ENCODE assay signal across 12 cellular contexts in genomic region chr6:127939442-127940066, GRCh38. TPM values are rescaled to one million over a fixed set of nuclear protein-coding genes. Genes with fewer than 3 reads are reported as not detected.
A peak's percentile ranks its signal among the peaks of the same experiment; 100 is the strongest.
DNase-seq lines count a peak whose midpoint lies in the region; ATAC-seq, FAIRE-seq and TF ChIP-seq lines count a peak whose summit lies in the region.
"Had no signal": no experiment of that assay in that cellular context is flagged by ENCODE, and none has a peak within 500 bp of the region (broad histone marks: within the 10 kb centered on the region; RNA-seq: fewer than 3 reads in every experiment).

No MANE protein-coding gene starts in this region.

- H3K36me3 Mint-ChIP-seq in CD4-positive, CD25-positive, alpha-beta regulatory T cell: no peaks in the 10 kb centered on the region
- H3K36me3 Mint-ChIP-seq: stimulated activated memory B cell treated with anti-CD40 and anti-IgM and Interleukin-4, amounts not matched to agents 10 μg/mL and 1 μg/mL and 100 μg/mL, for 72 hours had no signal

- H3K9me3 ChIP-seq in CD4-positive, CD25-positive, alpha-beta regulatory T cell (ENCODE audit: control insufficient read depth in 2 of 2, low read length in 2 of 2): no peaks in the 10 kb centered on the region
- H3K9me3 ChIP-seq in MM.1S (replicated peaks; ENCODE audit: insufficient read depth, low read length): no peaks in the 10 kb centered on the region
- H3K9me3 ChIP-seq in breast epithelium: no peaks in the 10 kb centered on the region
- H3K9me3 ChIP-seq in heart left ventricle: peaks cover 0 to under 1% (median 0%) of the 10 kb centered on the region in 12 donors
- H3K9me3 ChIP-seq: heart right ventricle had no signal

- WGBS in heart left ventricle, 4 donors: 40 to 56% (median 50%) methylated on average over 3 of the region's 3 CpGs

- no peaks in the 10 kb centered on the region for H3K79me2 ChIP-seq in MM.1S (ENCODE audit: low read length)

- H3K4me2 ChIP-seq in MM.1S (ENCODE audit: low read depth, low read length): no peak overlapping the region

- no peak for ATAC-seq in CD4-positive, CD25-positive, alpha-beta regulatory T cell (ENCODE audit: low read depth in 2 of 2)
- ATAC-seq in HG02885 (IDR thresholded peaks at IDR 0.05; ENCODE audit: poor library complexity, unreplicated experiment) (no peak), heart left ventricle (no peak)
- ATAC-seq: heart right ventricle; stimulated activated memory B cell treated with anti-CD40 and anti-IgM and Interleukin-4, amounts not matched to agents 10 μg/mL and 1 μg/mL and 100 μg/mL, for 72 hours had no signal

- H3F3A ChIP-seq in MM.1S (ENCODE audit: insufficient read depth, low read length): 0 out of 2 replicates have a peak, but pooled peaks cover 3% of the 10 kb centered on the region

- H3K27me3 Mint-ChIP-seq in CD4-positive, CD25-positive, alpha-beta regulatory T cell: no peaks in the 10 kb centered on the region
- H3K27me3 Mint-ChIP-seq: stimulated activated memory B cell treated with anti-CD40 and anti-IgM and Interleukin-4, amounts not matched to agents 10 μg/mL and 1 μg/mL and 100 μg/mL, for 72 hours had no signal

- no peak for FAIRE-seq in GM12891 (lab: Jason Lieb, UNC)

- intact Hi-C loops in breast epithelium (cut with DNase I; ENCODE audit: low total_unique reads): no loop called here
- intact Hi-C loops in heart left ventricle (cut with DNase I): no loop called here

- H2AFZ ChIP-seq in MM.1S (ENCODE audit: low read length): no peak overlapping the region

- peak overlapping the region in 2 of 3 donors; percentile 24 to 32 for H3K27ac Mint-ChIP-seq in CD4-positive, CD25-positive, alpha-beta regulatory T cell
- H3K27ac Mint-ChIP-seq: stimulated activated memory B cell treated with anti-CD40 and anti-IgM and Interleukin-4, amounts not matched to agents 10 μg/mL and 1 μg/mL and 100 μg/mL, for 72 hours had no signal

- H3K4me1 Mint-ChIP-seq in CD4-positive, CD25-positive, alpha-beta regulatory T cell: peaks cover 8 to 30% (median 20%) of the 10 kb centered on the region in 4 donors
- H3K4me1 Mint-ChIP-seq: stimulated activated memory B cell treated with anti-CD40 and anti-IgM and Interleukin-4, amounts not matched to agents 10 μg/mL and 1 μg/mL and 100 μg/mL, for 72 hours had no signal

- no peaks in the 10 kb centered on the region for H3K36me3 ChIP-seq in CD4-positive, CD25-positive, alpha-beta regulatory T cell (ENCODE audit: control insufficient read depth, insufficient read depth, low read length)
- H3K36me3 ChIP-seq in MM.1S (replicated peaks; ENCODE audit: insufficient read depth, low read length) (no peaks in the 10 kb centered on the region), breast epithelium (no peaks in the 10 kb centered on the region), heart left ventricle (no peaks in the 10 kb centered on the region)
- H3K36me3 ChIP-seq: heart right ventricle had no signal

- no peak overlapping the region for H3K4me3 Mint-ChIP-seq in CD4-positive, CD25-positive, alpha-beta regulatory T cell
- H3K4me3 Mint-ChIP-seq: stimulated activated memory B cell treated with anti-CD40 and anti-IgM and Interleukin-4, amounts not matched to agents 10 μg/mL and 1 μg/mL and 100 μg/mL, for 72 hours had no signal

- no peak for DNase-seq in CD4-positive, CD25-positive, alpha-beta regulatory T cell
- DNase-seq in MM.1S (peak; percentile 44), breast epithelium (ENCODE audit: low spot score in 2 of 2) (no peak), lung microvascular endothelial cell (ENCODE audit: low read depth in 2 of 2) (peak; percentile 4 to 20), heart left ventricle (no peak), GM12891 (ENCODE audit: insufficient read length, low spot score) (no peak), NCI-H226 (no peak)
- DNase-seq: activated gamma-delta T cell treated with Interleukin-2 at 50 U/mL for 16 hours, heart right ventricle had no signal

- no peak overlapping the region for H3K27ac ChIP-seq in CD4-positive, CD25-positive, alpha-beta regulatory T cell (ENCODE audit: insufficient read depth, low read length, poor library complexity, severe bottlenecking)
- H3K27ac ChIP-seq in MM.1S (ENCODE audit: low read length) (no peak overlapping the region), breast epithelium (peak overlapping the region; percentile 52 to 59), heart left ventricle (no peak overlapping the region)

- no peak overlapping the region for H3K9ac ChIP-seq in MM.1S (ENCODE audit: low read length)

- no peaks in the 10 kb centered on the region for H3K27me3 ChIP-seq in CD4-positive, CD25-positive, alpha-beta regulatory T cell (ENCODE audit: control insufficient read depth, insufficient read depth, low read length)
- no peaks in the 10 kb centered on the region for H3K27me3 ChIP-seq in MM.1S (replicated peaks; ENCODE audit: insufficient read depth, low read length)
- H3K27me3 ChIP-seq in breast epithelium: no peaks in the 10 kb centered on the region
- no peaks in the 10 kb centered on the region for H3K27me3 ChIP-seq in heart left ventricle
- H3K27me3 ChIP-seq: heart right ventricle had no signal

- TF ChIP-seq POLR2A in breast epithelium (IDR thresholded peaks at IDR 0.05) (no peak), heart left ventricle (IDR thresholded peaks at IDR 0.05) (no peak), GM12891 (IDR thresholded peaks at IDR 0.05; ENCODE audit: low read depth, low read length) (no peak)

- TF ChIP-seq CTCF in MM.1S (IDR thresholded peaks at IDR 0.05; ENCODE audit: low read length) (no peak), breast epithelium (IDR thresholded peaks at IDR 0.05) (no peak), heart left ventricle (IDR thresholded peaks at IDR 0.05) (no peak)

- H3K9me2 ChIP-seq in MM.1S (replicated peaks; ENCODE audit: insufficient read depth, low read length): no peaks in the 10 kb centered on the region

- no peaks in the 10 kb centered on the region for H3K9me3 Mint-ChIP-seq in CD4-positive, CD25-positive, alpha-beta regulatory T cell
- H3K9me3 Mint-ChIP-seq: stimulated activated memory B cell treated with anti-CD40 and anti-IgM and Interleukin-4, amounts not matched to agents 10 μg/mL and 1 μg/mL and 100 μg/mL, for 72 hours had no signal

- H3K4me3 ChIP-seq in CD4-positive, CD25-positive, alpha-beta regulatory T cell (ENCODE audit: low read depth, low read length): no peak overlapping the region
- H3K4me3 ChIP-seq in MM.1S (ENCODE audit: low read length) (no peak overlapping the region), breast epithelium (no peak overlapping the region), heart left ventricle (no peak overlapping the region)
- H3K4me3 ChIP-seq: heart right ventricle had no signal

- H4K20me1 ChIP-seq in MM.1S (ENCODE audit: insufficient read depth, low read length): no peaks in the 10 kb centered on the region

- peaks cover 8% of the 10 kb centered on the region for H3K4me1 ChIP-seq in CD4-positive, CD25-positive, alpha-beta regulatory T cell (ENCODE audit: control insufficient read depth, insufficient read depth, low read length, poor library complexity, severe bottlenecking)
- H3K4me1 ChIP-seq in MM.1S (ENCODE audit: low read length) (peaks cover 13% of the 10 kb centered on the region), breast epithelium (no peaks in the 10 kb centered on the region), heart left ventricle (peaks cover 0 to 14% (median 0%) of the 10 kb centered on the region in 12 donors)

TF ChIP-seq in GM12891, 5 proteins besides CTCF, POLR2A, EP300 and RAD21:
- TF ChIP-seq PAX5 (IDR thresholded peaks at IDR 0.05; ENCODE audit: insufficient read depth, low read length, severe bottlenecking) (no peak), POLR2AphosphoS5 (IDR thresholded peaks at IDR 0.05; ENCODE audit: low read depth, low read length) (no peak), SPI1 (IDR thresholded peaks at IDR 0.05; ENCODE audit: low read depth, low read length) (no peak), POU2F2 (IDR thresholded peaks at IDR 0.05; ENCODE audit: low read depth, low read length) (no peak), TAF1 (IDR thresholded peaks at IDR 0.05; ENCODE audit: low read depth, low read length) (no peak)

RNA-seq across cellular contexts. Expression of gene THEMIS, which starts 38.7 kb away (rescaled TPM):
- total RNA-seq in CD4-positive, CD25-positive, alpha-beta regulatory T cell: 22.8 TPM
- polyA plus RNA-seq in CD4-positive, CD25-positive, alpha-beta regulatory T cell: 10 to 100 TPM in 2 of 4 donors, 1 to 10 TPM in 2; 6.5 to 14.4 (median 10.5) TPM
- total RNA-seq in breast epithelium: 1 to 10 TPM in 2 of 3 donors, under 1 TPM in 1; 0.96 to 2.6 (median 1.3) TPM
- total RNA-seq in lung microvascular endothelial cell: not detected in 2 replicates
- 1 to 10 TPM in 1 of 9 donors, under 1 TPM in 3, not detected in 5; 0.14 to 2.3 (median 0.58) TPM for total RNA-seq in heart left ventricle
- under 1 TPM in 1 of 2 donors, not detected in 1; 0.01 TPM for polyA plus RNA-seq in heart left ventricle
- not detected for polyA plus RNA-seq in GM12891 (2012; ENCODE audit: low read depth, missing spikeins)
- total RNA-seq: pulmonary artery endothelial cell had no signal

Comparison
In these comparisons a context has a peak if more than half of its experiments do, and no peak if none do; other contexts are left out.
1. DNase-seq: peak in MM.1S (single experiment) and lung microvascular endothelial cell (2 of 2); none in CD4-positive, CD25-positive, alpha-beta regulatory T cell (0 of 3), breast epithelium (0 of 2), heart left ventricle (0 of 5), GM12891 (single experiment) and NCI-H226 (single experiment).
2. H3K27ac ChIP-seq: peak in breast epithelium (2 of 2); none in CD4-positive, CD25-positive, alpha-beta regulatory T cell (single experiment), MM.1S (single experiment) and heart left ventricle (0 of 12).